Comparison of ENCODE assay signal across 8 cellular contexts in genomic region chr19:4791183-4792018, GRCh38. TPM values are rescaled to one million over a fixed set of nuclear protein-coding genes. Genes with fewer than 3 reads are reported as not detected.
DNase-seq lines count a peak whose midpoint lies in the region; ATAC-seq, FAIRE-seq and TF ChIP-seq lines count a peak whose summit lies in the region.

FEM1A (plus strand) TSS chr19:4791734; CDS start chr19:4791855, 121 bp downstream.

- H3K79me1 ChIP-seq in H1 (ENCODE audit: low read depth, low read length): peaks cover 7% of the 10 kb centered on the region

- peak; percentile 73 to 82 for TF ChIP-seq POLR2A in H1 (IDR thresholded peaks at IDR 0.05; ENCODE audit: control extremely low read depth in 1 of 2, low read depth in 2 of 2, low read length in 2 of 2)

- TF ChIP-seq CTCF in Calu3 (IDR thresholded peaks at IDR 0.05; ENCODE audit: unreplicated experiment) (peak; percentile 82), H1 (IDR thresholded peaks at IDR 0.05; ENCODE audit: control extremely low read depth in 1 of 3, insufficient read depth in 1 of 3, low read depth in 1 of 3, low read length in 3 of 3) (peak; percentile 88 to 97 (median 91))

- peaks cover 0 to 8% (median 1%) of the 10 kb centered on the region in 4 experiments; a peak in 4 of 7 replicates for H3K4me1 ChIP-seq in H1 (replicated peaks in 1 of 4; ENCODE audit: control insufficient read depth in 3 of 4, insufficient read depth in 4 of 4, low read length in 3 of 4)

- H3K56ac ChIP-seq in H1 (replicated peaks; ENCODE audit: insufficient read length, low read depth, low read length): no peak within 1 kb of the TSS

- H3K36me3 ChIP-seq in H1 (ENCODE audit: control insufficient read depth in 2 of 4, insufficient read depth in 4 of 4, low read length in 3 of 4): peaks cover 5 to 24% (median 10%) of the 10 kb centered on the region in 4 experiments; a peak in 7 of 8 replicates

- H3K27ac Mint-ChIP-seq in Calu3 (ENCODE audit: unreplicated experiment) (peak within 1 kb of the TSS; percentile 76), memory B cell (peak within 1 kb of the TSS; percentile 54)

- H3K79me2 ChIP-seq in H1 (ENCODE audit: control insufficient read depth in 1 of 2, insufficient read depth in 2 of 2, low read length in 2 of 2): peaks cover 3 to 35% of the 10 kb centered on the region in 2 experiments; a peak in 3 of 4 replicates

- CTCF ChIA-PET in Calu3 (lab: Charles Lee): interaction anchor here (0.6 to 2.1 kb wide), 19 partner anchors 9 to 386 kb away, joined by 3 to 32 read pairs (median 4); partner anchors contain the start of gene ARRDC5
- CTCF ChIA-PET in H1 (lab: Charles Lee; ENCODE audit: partially characterized antibody): interaction anchor here (0.6 to 8.7 kb wide), 16 partner anchors 9 to 155 kb away, joined by 3 to 212 read pairs (median 6); no protein-coding TSS in a partner anchor

- peaks cover 0 to 2% of the 10 kb centered on the region in 2 experiments for H4K20me1 ChIP-seq in H1 (replicated peaks in 1 of 2; ENCODE audit: control insufficient read depth in 1 of 2, insufficient read depth in 2 of 2, low read length in 2 of 2)

- no peaks in the 10 kb centered on the region for H3K9me3 ChIP-seq in H1 (ENCODE audit: insufficient read depth in 2 of 2, low read depth in 1 of 2, low read length in 1 of 2)

- H3K27me3 Mint-ChIP-seq in Calu3 (ENCODE audit: unreplicated experiment) (peaks cover 1% of the 10 kb centered on the region), memory B cell (no peaks in the 10 kb centered on the region)

- no peak within 1 kb of the TSS for H2BK12ac ChIP-seq in H1 (ENCODE audit: low read depth, low read length)

- 0 out of 2 replicates have a peak within 1 kb of the TSS, but pooled peaks have one; percentile 70 for H2AFZ ChIP-seq in H1 (ENCODE audit: low read length)

- intact Hi-C loops in Calu3 (cut with micrococcal nuclease; ENCODE audit: unreplicated experiment): no loop called here

- H4K91ac ChIP-seq in H1 (replicated peaks; ENCODE audit: insufficient read length, low read length): no peak within 1 kb of the TSS

- H3K36me3 Mint-ChIP-seq in Calu3 (ENCODE audit: insufficient read depth, unreplicated experiment) (peaks cover 34% of the 10 kb centered on the region), memory B cell (peaks cover 1% of the 10 kb centered on the region)

- no peaks in the 10 kb centered on the region for H3K27me3 ChIP-seq in H1 (replicated peaks in 1 of 4; ENCODE audit: control insufficient read depth in 3 of 4, extremely low read depth in 1 of 4, insufficient read depth in 3 of 4, low read length in 3 of 4)

- peak within 1 kb of the TSS; percentile 80 to 86 (median 83) for H3K4me3 ChIP-seq in H1 (ENCODE audit: extremely low read depth in 1 of 4, insufficient read depth in 2 of 4, low read depth in 3 of 4, low read length in 4 of 4)

- H3K27ac ChIP-seq in H1 (ENCODE audit: low read depth, low read length): peak within 1 kb of the TSS; percentile 95

- H3K18ac ChIP-seq in H1 (ENCODE audit: extremely low read depth, low read length): peak within 1 kb of the TSS; percentile 87

- no peak within 1 kb of the TSS for H3K14ac ChIP-seq in H1 (ENCODE audit: insufficient read length)

- no TSS peak for BruUV-seq in Calu3 (replicated peaks; lab: Mats Ljungman, UMichigan)

- no peak within 1 kb of the TSS for H2BK120ac ChIP-seq in H1 (replicated peaks; ENCODE audit: low read depth, low read length)

- H4K5ac ChIP-seq in H1 (ENCODE audit: insufficient read length, low read depth, low read length): peak within 1 kb of the TSS; percentile 89

- H2AK5ac ChIP-seq in H1 (ENCODE audit: low read depth, low read length): 0 out of 2 replicates have a peak within 1 kb of the TSS, but pooled peaks have one; percentile 65

- peak; percentile 95 for DNase-seq in Calu3
- peak; percentile 85 to 100 (median 100) for DNase-seq in HUDEP-2 (lab: John Stamatoyannopoulos, UW; ENCODE audit: unreplicated experiment in 76 of 76)
- DNase-seq in NOMO-1 treated with dmso at 0.1 percent for 144 hours (lab: John Stamatoyannopoulos, UW; ENCODE audit: unreplicated experiment): peak; percentile 100
- DNase-seq in activated CD8-positive, alpha-beta memory T cell treated with anti-CD3 and anti-CD28 coated beads for 48 hours (ENCODE audit: low read depth in 2 of 3, low spot score in 2 of 3): peak; percentile 91 to 97 (median 93)
- peak; percentile 99 for DNase-seq in H1 (ENCODE audit: low read depth in 1 of 2, low spot score in 2 of 2)
- peak; percentile 97 to 98 for DNase-seq in memory B cell (ENCODE audit: low spot score in 2 of 2)
- peak; percentile 97 for DNase-seq in stimulated activated CD8-positive, alpha-beta memory T cell treated with anti-CD3 and anti-CD28 coated beads, Interleukin-12 subunit alpha, Interleukin-12 subunit beta, amount 100 ng/mL, for 24 hours (ENCODE audit: extremely low read depth)

- H2BK15ac ChIP-seq in H1 (ENCODE audit: low read length): no peak within 1 kb of the TSS

- peaks cover 4% of the 10 kb centered on the region; the same call in 1 of the 2 replicates for H3K23me2 ChIP-seq in H1 (ENCODE audit: low read depth, low read length)

- H3K23ac ChIP-seq in H1 (ENCODE audit: insufficient read length): no peak within 1 kb of the TSS

- peak within 1 kb of the TSS; percentile 91 to 98 (median 96) for H3K9ac ChIP-seq in H1 (replicated peaks in 1 of 4; ENCODE audit: extremely low read depth in 1 of 4, low read depth in 3 of 4, low read length in 3 of 4)

- peak; percentile 81 to 82 for TF ChIP-seq RAD21 in H1 (IDR thresholded peaks at IDR 0.05 in 1 of 2, conservative IDR thresholded peaks at IDR 0.05 in 1 of 2; ENCODE audit: low read depth in 2 of 2, low read length in 2 of 2)

- FAIRE-seq in H1 (lab: Jason Lieb, UNC): peak; percentile 94

- 2% methylated on average over 70 of the region's 80 CpGs; no CpG with 5 or more reads in 1 of the 2 experiments for WGBS in H1 (ENCODE audit: extremely low coverage in 1 of 2, insufficient coverage in 1 of 2, insufficient read length in 1 of 2, insufficient replicate concordance in 2 of 2, low coverage in 1 of 2, low lambda C conversion rate in 2 of 2, missing lambda C conversion rate in 1 of 2), 2 experiments

- H4K8ac ChIP-seq in H1 (ENCODE audit: extremely low read depth, insufficient read depth, low read length): peak within 1 kb of the TSS; percentile 99

- H3K4me2 ChIP-seq in H1 (ENCODE audit: insufficient read depth in 1 of 2, low read depth in 2 of 2, low read length in 2 of 2): peak within 1 kb of the TSS; percentile 82 to 88

- peak; percentile 95 for ATAC-seq in GM21381 (IDR thresholded peaks at IDR 0.05; ENCODE audit: unreplicated experiment)
- peak; percentile 87 for ATAC-seq in memory B cell (ENCODE audit: low read depth)

- H2BK5ac ChIP-seq in H1 (ENCODE audit: low read depth, low read length): peak within 1 kb of the TSS; percentile 71

- H3K9me3 Mint-ChIP-seq in Calu3 (ENCODE audit: low read depth, unreplicated experiment) (no peaks in the 10 kb centered on the region), memory B cell (no peaks in the 10 kb centered on the region)

- POLR2A ChIA-PET in H1 (lab: Charles Lee; ENCODE audit: partially characterized antibody): interaction anchor here (0.6 to 2.9 kb wide), 13 partner anchors 9 to 67 kb away, joined by 3 to 16 read pairs (median 3); partner anchors contain the start of genes DPP9 and TICAM1

- H3K4me3 Mint-ChIP-seq in Calu3 (ENCODE audit: low read depth, unreplicated experiment) (peak within 1 kb of the TSS; percentile 77), memory B cell (peak within 1 kb of the TSS; percentile 79)

- no peak within 1 kb of the TSS for H3K4ac ChIP-seq in H1 (replicated peaks; ENCODE audit: insufficient read length, low read depth, low read length)

- no peak for TF ChIP-seq EP300 in H1 (IDR thresholded peaks at IDR 0.05; ENCODE audit: borderline replicate concordance in 1 of 2, low read depth in 2 of 2, low read length in 2 of 2)

- H3K4me1 Mint-ChIP-seq in Calu3 (ENCODE audit: low read depth, unreplicated experiment): no peaks in the 10 kb centered on the region
- peaks cover 9% of the 10 kb centered on the region for H3K4me1 Mint-ChIP-seq in memory B cell

- no peak within 1 kb of the TSS for H2BK20ac ChIP-seq in H1 (ENCODE audit: low read length)

TF ChIP-seq in H1, 55 proteins besides CTCF, POLR2A, EP300 and RAD21 (continues in another document):
- no peak; the same call in 1 of the 2 replicates for TF ChIP-seq E2F6 (IDR thresholded peaks at IDR 0.05)
- peak; percentile 26 for TF ChIP-seq TAF7 (optimal IDR thresholded peaks at IDR 0.05; ENCODE audit: borderline replicate concordance, low read depth, low read length)
- TF ChIP-seq ATF3 (IDR thresholded peaks at IDR 0.05; ENCODE audit: insufficient read depth, low read depth, low read length): peak; percentile 71
- TF ChIP-seq TAF1 (IDR thresholded peaks at IDR 0.05; ENCODE audit: low read depth, low read length): peak; percentile 90
- TF ChIP-seq GABPA (IDR thresholded peaks at IDR 0.05; ENCODE audit: borderline replicate concordance, insufficient read depth, low read length): peak; percentile 83; the same call in 1 of the 2 replicates
- no peak for TF ChIP-seq HDAC6 (IDR thresholded peaks at IDR 0.05; ENCODE audit: low read depth, low read length)

RNA-seq across cellular contexts. Expression of gene FEM1A, which starts in this region (rescaled TPM):
- total RNA-seq in Calu3 (2022): 8.8 and 10.2 TPM in 2 replicates
- 16.1 and 16.4 TPM in 2 replicates for total RNA-seq in H1 (2021; fragmentation: NEBNext Ultra II Directional; extraction: Animal tissue kit (Norgen Biotek cat#: 25700))
- polyA plus RNA-seq in H1 (2011; rRNA removed): 6.7 and 8.8 TPM in 2 replicates
- polyA plus RNA-seq in H1 (2011; cell fraction: cytosol; rRNA removed): 7.2 TPM
- 8.0 TPM for polyA plus RNA-seq in H1 (2011; cell fraction: nucleus; rRNA removed)
- polyA plus RNA-seq in H1 (2012, experiment 1 of 2): 1.7 to 2.4 TPM (median 2.2 TPM) in 4 replicates
- 1.7 TPM for polyA plus RNA-seq in H1 (2012, experiment 2 of 2)
- 7.3 TPM for polyA plus RNA-seq in H1 (2013, experiment 1 of 2)
- 7.0 TPM for polyA plus RNA-seq in H1 (2013, experiment 2 of 2)
- 11.4 and 12.5 TPM in 2 replicates for polyA minus RNA-seq in H1 (2011; rRNA and poly(A)+ RNA removed)
- polyA minus RNA-seq in H1 (2011; cell fraction: cytosol; rRNA and poly(A)+ RNA removed): 10.6 TPM
- polyA minus RNA-seq in H1 (2011; cell fraction: nucleus; rRNA and poly(A)+ RNA removed): 12.2 TPM

Comparison
In these comparisons a context has a peak if more than half of its experiments do, and no peak if none do; other contexts are left out.
1. Peak in every context shown above with its lines: DNase-seq, ATAC-seq, H3K4me3 ChIP-seq and H3K27ac ChIP-seq.